11 cellular contexts compared by ENCODE assay signal in the genomic region with DNA sequence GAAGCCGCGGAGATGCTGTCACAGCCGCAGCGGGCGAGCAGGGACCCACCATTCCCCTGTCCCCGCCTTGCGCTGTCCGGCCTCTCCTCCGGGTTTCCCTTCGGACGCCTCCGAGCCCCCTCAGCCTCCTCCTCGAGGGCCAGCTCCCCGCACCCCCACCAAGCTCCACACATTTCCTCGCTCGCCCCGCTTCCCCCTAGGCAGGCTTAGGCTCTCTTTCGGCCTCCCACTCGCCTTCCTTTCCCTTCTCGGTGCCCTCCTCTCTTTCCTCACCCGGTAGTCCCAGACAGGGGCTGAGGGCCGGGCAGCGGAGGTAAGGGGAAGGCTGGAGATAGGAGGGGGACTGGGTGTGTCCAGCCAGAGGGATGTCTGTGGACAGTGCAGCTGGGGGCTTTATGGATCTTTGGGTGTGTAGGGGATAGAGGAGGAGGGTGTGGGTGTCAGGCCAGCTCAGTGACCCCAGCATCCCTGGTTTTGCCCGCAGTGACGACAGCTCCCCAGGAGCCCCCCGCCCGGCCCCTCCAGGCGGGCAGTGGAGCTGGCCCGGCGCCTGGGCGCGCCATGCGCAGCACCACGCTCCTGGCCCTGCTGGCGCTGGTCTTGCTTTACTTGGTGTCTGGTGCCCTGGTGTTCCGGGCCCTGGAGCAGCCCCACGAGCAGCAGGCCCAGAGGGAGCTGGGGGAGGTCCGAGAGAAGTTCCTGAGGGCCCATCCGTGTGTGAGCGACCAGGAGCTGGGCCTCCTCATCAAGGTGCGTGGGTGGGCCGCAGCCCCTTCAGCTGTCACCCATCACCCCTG. TPM values are rescaled to one million over a fixed set of nuclear protein-coding genes. Genes with fewer than 3 reads are reported as not detected.
DNase-seq lines count a peak whose midpoint lies in the region; ATAC-seq, FAIRE-seq and TF ChIP-seq lines count a peak whose summit lies in the region.
"Had no signal": no experiment of that assay in that cellular context is flagged by ENCODE, and none has a peak within 500 bp of the region (broad histone marks: within the 10 kb centered on the region; RNA-seq: fewer than 3 reads in every experiment).

No MANE protein-coding gene starts in this region.

- peak; percentile 39 for ATAC-seq in HepG2
- no peak for ATAC-seq in right lobe of liver
- peak in 1 of 2 donors; percentile 15 for ATAC-seq in naive B cell (ENCODE audit: low read depth in 2 of 2)
- ATAC-seq in GM19023 (IDR thresholded peaks at IDR 0.05; ENCODE audit: unreplicated experiment), result no peak

- intact Hi-C loops in HepG2 (cut with micrococcal nuclease; ENCODE audit: unreplicated experiment), result no loop called here
- intact Hi-C loops in right lobe of liver (cut with DNase I), result no loop called here

- H3K4me1 ChIP-seq in HepG2 (ENCODE audit: insufficient read depth, low read length), result 0 out of 2 replicates have a peak, but pooled peaks cover 12% of the 10 kb centered on the region
- H3K4me1 ChIP-seq in right lobe of liver, result peaks cover 0 to 12% (median 0%) of the 10 kb centered on the region in 4 donors

- no peaks in the 10 kb centered on the region for H3K79me2 ChIP-seq in HepG2 (ENCODE audit: insufficient read depth, low read length)

- peak overlapping the region in 7 of 8 donors; percentile 37 to 84 (median 70) for H3K4me3 Mint-ChIP-seq in naive B cell

- peak overlapping the region in 2 of 6 donors; percentile 58 to 68 for H3K27ac Mint-ChIP-seq in naive B cell

- H3K4me3 ChIP-seq in HepG2 (replicated peaks in 1 of 3; ENCODE audit: insufficient read depth in 1 of 3, low read depth in 2 of 3, low read length in 3 of 3) (peak overlapping the region in 2 of 3 experiments; percentile 19 to 61; a peak in 3 of 6 replicates), right lobe of liver (no peak overlapping the region)

- no peak for TF ChIP-seq POLR2A in HepG2 (IDR thresholded peaks at IDR 0.05; ENCODE audit: insufficient read depth in 1 of 2, low read depth in 2 of 2, low read length in 2 of 2)
- TF ChIP-seq POLR2A in right lobe of liver (IDR thresholded peaks at IDR 0.05), result no peak

- no peak overlapping the region for H3K9ac ChIP-seq in HepG2 (ENCODE audit: insufficient read depth, low read depth, low read length)

- peaks cover 27 to 71% of the 10 kb centered on the region in 2 experiments for H3K27me3 ChIP-seq in HepG2 (ENCODE audit: control insufficient read depth in 1 of 2, insufficient read depth in 2 of 2, low read length in 2 of 2)
- H3K27me3 ChIP-seq in right lobe of liver, result peaks cover 0 to 21% of the 10 kb centered on the region in 2 donors

- peaks cover 45 to 64% (median 51%) of the 10 kb centered on the region in 3 donors for H3K27me3 Mint-ChIP-seq in naive B cell

- peaks cover 12 to 24% (median 13%) of the 10 kb centered on the region in 3 donors for H3K4me1 Mint-ChIP-seq in naive B cell

- CTCF ChIA-PET in HepG2 (lab: Yijun Ruan, JAX; ENCODE audit: low intra/inter-chr PET ratio, low total read pairs), result no interaction called here

- no peak overlapping the region for H2AFZ ChIP-seq in HepG2 (ENCODE audit: low read length)

- peak overlapping the region; percentile 60 for H3K4me2 ChIP-seq in HepG2 (ENCODE audit: low read depth, low read length)

- no peak for TF ChIP-seq RAD21 in HepG2 (CRISPR knock-in tag; IDR thresholded peaks at IDR 0.05)

- no peak for FAIRE-seq in HepG2 (lab: Jason Lieb, UNC)
- FAIRE-seq: urothelium cell line had no signal

- POLR2A ChIA-PET in HepG2 (lab: Yijun Ruan, JAX), result no interaction called here

- no TSS peak for BruUV-seq in HepG2 (replicated peaks; lab: Mats Ljungman, UMichigan)

- 16% methylated on average over 15 of the region's 42 CpGs for WGBS in HepG2 (ENCODE audit: low lambda C conversion rate)
- 7% methylated on average over 15 of the region's 42 CpGs for WGBS in right lobe of liver (ENCODE audit: insufficient coverage, low coverage, low lambda C conversion rate, missing lambda C conversion rate)

- TF ChIP-seq EP300 in HepG2 (IDR thresholded peaks at IDR 0.05; ENCODE audit: low read depth in 2 of 2, low read length in 2 of 2), result no peak
- TF ChIP-seq EP300 in HepG2 (CRISPR knock-in tag; IDR thresholded peaks at IDR 0.05; ENCODE audit: borderline replicate concordance), result no peak

- 0 out of 2 replicates have a peak, but pooled peaks cover under 1% of the 10 kb centered on the region for H4K20me1 ChIP-seq in HepG2 (ENCODE audit: insufficient read depth, low read length)

- peaks cover 0 to 7% of the 10 kb centered on the region in 2 donors for H3K36me3 Mint-ChIP-seq in naive B cell

- no peak for DNase-seq in HepG2 (ENCODE audit: low spot score)
- DNase-seq in right lobe of liver, result no peak
- DNase-seq in cerebellum (ENCODE audit: low spot score), result peak; percentile 22
- no peak for DNase-seq in naive B cell
- DNase-seq in EL, result no peak
- DNase-seq in NCI-H1092 treated with DMSO at 0.1 percent for 48 hours (lab: John Stamatoyannopoulos, UW), result no peak
- DNase-seq in mesenteric fat pad (ENCODE audit: low spot score), result no peak
- DNase-seq: DMS79 had no signal

- H3K36me3 ChIP-seq in HepG2 (replicated peaks in 1 of 2; ENCODE audit: control insufficient read depth in 1 of 2, insufficient read depth in 2 of 2, low read length in 2 of 2), result no peaks in the 10 kb centered on the region
- H3K36me3 ChIP-seq in right lobe of liver, result no peaks in the 10 kb centered on the region

- H3K9me3 Mint-ChIP-seq in naive B cell, result no peaks in the 10 kb centered on the region

- no peak overlapping the region for H3K27ac ChIP-seq in HepG2 (ENCODE audit: extremely low read length, insufficient read depth, low read length)
- no peak overlapping the region for H3K27ac ChIP-seq in right lobe of liver
- H3K27ac ChIP-seq: gastroesophageal sphincter had no signal

- H3K9me3 ChIP-seq in HepG2 (ENCODE audit: low read length), result no peaks in the 10 kb centered on the region
- no peaks in the 10 kb centered on the region for H3K9me3 ChIP-seq in right lobe of liver
- H3K9me3 ChIP-seq: gastroesophageal sphincter had no signal

- in situ Hi-C loops in HepG2 (cut with HindIII; ENCODE audit: extremely low pct_ligation_motif_present, low pct_unique_long_range_greater_than_20kb), result no loop called here

- TF ChIP-seq CTCF in HepG2 (CRISPR knock-in tag; IDR thresholded peaks at IDR 0.05), result no peak
- TF ChIP-seq CTCF in right lobe of liver (IDR thresholded peaks at IDR 0.05), result no peak

RNA-seq across cellular contexts. Expression of a gene that starts 1.6 kb away (rescaled TPM):
- not detected in 2 replicates for total RNA-seq in HepG2 (2016; rRNA removed; fragmentation: Illumina TruSeq; extraction: Trizol)
- total RNA-seq in HepG2 (2016; cell fraction: cytosol; rRNA removed; fragmentation: Illumina TruSeq; extraction: Trizol; ENCODE audit: low read depth), result not detected in 2 replicates
- total RNA-seq in HepG2 (2016; cell fraction: insoluble cytoplasmic fraction; rRNA removed; fragmentation: Illumina TruSeq; extraction: Trizol), result not detected in 2 replicates
- not detected in 2 replicates for total RNA-seq in HepG2 (2016; cell fraction: membrane; rRNA removed; fragmentation: Illumina TruSeq; extraction: Trizol)
- total RNA-seq in HepG2 (2016; cell fraction: nucleus; rRNA removed; fragmentation: Illumina TruSeq; extraction: Trizol), result not detected in 2 replicates
- not detected in 2 replicates for polyA plus RNA-seq in HepG2 (2011; rRNA removed)
- polyA plus RNA-seq in HepG2 (2011; cell fraction: cytosol; rRNA removed), result not detected in 2 replicates
- not detected in 2 replicates for polyA plus RNA-seq in HepG2 (2011; cell fraction: nucleus; rRNA removed)
- polyA plus RNA-seq in HepG2 (2012), result not detected in 2 replicates
- not detected in 2 replicates for polyA plus RNA-seq in HepG2 (2016; cell fraction: cytosol; fragmentation: Illumina TruSeq; extraction: Trizol; ENCODE audit: low read depth)
- not detected in 2 replicates for polyA plus RNA-seq in HepG2 (2016; cell fraction: insoluble cytoplasmic fraction; fragmentation: Illumina TruSeq; extraction: Trizol; ENCODE audit: low read depth)
- polyA plus RNA-seq in HepG2 (2016; cell fraction: membrane; fragmentation: Illumina TruSeq; extraction: Trizol; ENCODE audit: low read depth), result not detected in 2 replicates
- polyA plus RNA-seq in HepG2 (2016; cell fraction: nucleus; fragmentation: Illumina TruSeq; extraction: Trizol; ENCODE audit: insufficient read depth, low read depth), result not detected in 2 replicates
- 0.21 TPM in 1 of 2 replicates, not detected in the other for polyA minus RNA-seq in HepG2 (2011; rRNA and poly(A)+ RNA removed; ENCODE audit: low replicate concordance)
- polyA minus RNA-seq in HepG2 (2011; cell fraction: cytosol; rRNA and poly(A)+ RNA removed), result not detected in 2 replicates
- not detected in 2 replicates for polyA minus RNA-seq in HepG2 (2011; cell fraction: nucleus; rRNA and poly(A)+ RNA removed)
- total RNA-seq in right lobe of liver, result not detected
- total RNA-seq in cerebellum, result 2.0 TPM
- polyA plus RNA-seq in naive B cell (ENCODE audit: low read depth in 6 of 6), result not detected
- not detected for total RNA-seq in mesenteric fat pad

RNA-seq across cellular contexts. Expression of a gene that starts 7.0 kb away (rescaled TPM):
- total RNA-seq in HepG2 (2016; rRNA removed; fragmentation: Illumina TruSeq; extraction: Trizol), result 10.3 and 13.2 TPM in 2 replicates
- 11.7 and 14.7 TPM in 2 replicates for total RNA-seq in HepG2 (2016; cell fraction: cytosol; rRNA removed; fragmentation: Illumina TruSeq; extraction: Trizol; ENCODE audit: low read depth)
- total RNA-seq in HepG2 (2016; cell fraction: insoluble cytoplasmic fraction; rRNA removed; fragmentation: Illumina TruSeq; extraction: Trizol), result 8.2 and 14.4 TPM in 2 replicates
- total RNA-seq in HepG2 (2016; cell fraction: membrane; rRNA removed; fragmentation: Illumina TruSeq; extraction: Trizol), result 15.8 and 22.6 TPM in 2 replicates
- total RNA-seq in HepG2 (2016; cell fraction: nucleus; rRNA removed; fragmentation: Illumina TruSeq; extraction: Trizol), result 10.5 and 11.6 TPM in 2 replicates
- polyA plus RNA-seq in HepG2 (2011; rRNA removed), result 8.5 and 10.4 TPM in 2 replicates
- 6.1 and 9.3 TPM in 2 replicates for polyA plus RNA-seq in HepG2 (2011; cell fraction: cytosol; rRNA removed)
- 22.5 and 26.2 TPM in 2 replicates for polyA plus RNA-seq in HepG2 (2011; cell fraction: nucleus; rRNA removed)
- polyA plus RNA-seq in HepG2 (2012), result 11.9 and 14.1 TPM in 2 replicates
- polyA plus RNA-seq in HepG2 (2016; cell fraction: cytosol; fragmentation: Illumina TruSeq; extraction: Trizol; ENCODE audit: low read depth), result 19.8 and 22.4 TPM in 2 replicates
- polyA plus RNA-seq in HepG2 (2016; cell fraction: insoluble cytoplasmic fraction; fragmentation: Illumina TruSeq; extraction: Trizol; ENCODE audit: low read depth), result 18.6 and 20.2 TPM in 2 replicates
- polyA plus RNA-seq in HepG2 (2016; cell fraction: membrane; fragmentation: Illumina TruSeq; extraction: Trizol; ENCODE audit: low read depth), result 33.5 and 34.6 TPM in 2 replicates
- polyA plus RNA-seq in HepG2 (2016; cell fraction: nucleus; fragmentation: Illumina TruSeq; extraction: Trizol; ENCODE audit: insufficient read depth, low read depth), result 34.1 and 40.3 TPM in 2 replicates
- 13.8 and 54.4 TPM in 2 replicates for polyA minus RNA-seq in HepG2 (2011; rRNA and poly(A)+ RNA removed; ENCODE audit: low replicate concordance)
- polyA minus RNA-seq in HepG2 (2011; cell fraction: cytosol; rRNA and poly(A)+ RNA removed), result 4.0 and 5.5 TPM in 2 replicates
- 7.3 and 9.9 TPM in 2 replicates for polyA minus RNA-seq in HepG2 (2011; cell fraction: nucleus; rRNA and poly(A)+ RNA removed)
- total RNA-seq in right lobe of liver, result 10 to 100 TPM; 13.0 to 21.9 (median 17.8) TPM
- total RNA-seq in cerebellum, result 13.2 TPM
- 10 to 100 TPM; 17.3 to 35.5 (median 21.0) TPM for polyA plus RNA-seq in naive B cell (ENCODE audit: low read depth in 6 of 6)
- 19.9 TPM for total RNA-seq in mesenteric fat pad

RNA-seq across cellular contexts. Expression of a gene that starts 7.5 kb away (rescaled TPM):
- total RNA-seq in HepG2 (2016; rRNA removed; fragmentation: Illumina TruSeq; extraction: Trizol) (0.22 and 0.73 TPM in 2 replicates), right lobe of liver (not detected), cerebellum (not detected), mesenteric fat pad (not detected)
- total RNA-seq in HepG2 (2016; cell fraction: cytosol; rRNA removed; fragmentation: Illumina TruSeq; extraction: Trizol; ENCODE audit: low read depth), result not detected in 2 replicates
- 0.49 and 0.52 TPM in 2 replicates for total RNA-seq in HepG2 (2016; cell fraction: insoluble cytoplasmic fraction; rRNA removed; fragmentation: Illumina TruSeq; extraction: Trizol)
- 0.34 TPM in 1 of 2 replicates, not detected in the other for total RNA-seq in HepG2 (2016; cell fraction: membrane; rRNA removed; fragmentation: Illumina TruSeq; extraction: Trizol)
- not detected in 2 replicates for total RNA-seq in HepG2 (2016; cell fraction: nucleus; rRNA removed; fragmentation: Illumina TruSeq; extraction: Trizol)
- polyA plus RNA-seq in HepG2 (2011; rRNA removed) (0.16 and 0.48 TPM in 2 replicates), naive B cell (ENCODE audit: low read depth in 6 of 6) (not detected)
- polyA plus RNA-seq in HepG2 (2011; cell fraction: cytosol; rRNA removed), result 0.26 and 0.66 TPM in 2 replicates
- polyA plus RNA-seq in HepG2 (2011; cell fraction: nucleus; rRNA removed), result 0.38 TPM in 1 of 2 replicates, not detected in the other
- 0.23 TPM in 1 of 2 replicates, not detected in the other for polyA plus RNA-seq in HepG2 (2012)
- polyA plus RNA-seq in HepG2 (2016; cell fraction: cytosol; fragmentation: Illumina TruSeq; extraction: Trizol; ENCODE audit: low read depth), result 0.15 and 0.65 TPM in 2 replicates
- 0.59 TPM in 1 of 2 replicates, not detected in the other for polyA plus RNA-seq in HepG2 (2016; cell fraction: insoluble cytoplasmic fraction; fragmentation: Illumina TruSeq; extraction: Trizol; ENCODE audit: low read depth)
- polyA plus RNA-seq in HepG2 (2016; cell fraction: membrane; fragmentation: Illumina TruSeq; extraction: Trizol; ENCODE audit: low read depth), result 0.44 TPM in 1 of 2 replicates, not detected in the other
- 1.2 TPM in 1 of 2 replicates, not detected in the other for polyA plus RNA-seq in HepG2 (2016; cell fraction: nucleus; fragmentation: Illumina TruSeq; extraction: Trizol; ENCODE audit: insufficient read depth, low read depth)
- 0.42 TPM in 1 of 2 replicates, not detected in the other for polyA minus RNA-seq in HepG2 (2011; rRNA and poly(A)+ RNA removed; ENCODE audit: low replicate concordance)
- polyA minus RNA-seq in HepG2 (2011; cell fraction: cytosol; rRNA and poly(A)+ RNA removed), result not detected in 2 replicates
- not detected in 2 replicates for polyA minus RNA-seq in HepG2 (2011; cell fraction: nucleus; rRNA and poly(A)+ RNA removed)
- total RNA-seq: gastroesophageal sphincter had no signal

RNA-seq across cellular contexts. Expression of a gene that starts 8.2 kb away (rescaled TPM):
- total RNA-seq in HepG2 (2016; rRNA removed; fragmentation: Illumina TruSeq; extraction: Trizol), result 28.5 and 33.0 TPM in 2 replicates
- 38.1 and 48.3 TPM in 2 replicates for total RNA-seq in HepG2 (2016; cell fraction: cytosol; rRNA removed; fragmentation: Illumina TruSeq; extraction: Trizol; ENCODE audit: low read depth)
- 31.6 and 32.7 TPM in 2 replicates for total RNA-seq in HepG2 (2016; cell fraction: insoluble cytoplasmic fraction; rRNA removed; fragmentation: Illumina TruSeq; extraction: Trizol)
- total RNA-seq in HepG2 (2016; cell fraction: membrane; rRNA removed; fragmentation: Illumina TruSeq; extraction: Trizol), result 45.1 and 50.4 TPM in 2 replicates
- 11.0 and 16.1 TPM in 2 replicates for total RNA-seq in HepG2 (2016; cell fraction: nucleus; rRNA removed; fragmentation: Illumina TruSeq; extraction: Trizol)
- 17.9 and 21.2 TPM in 2 replicates for polyA plus RNA-seq in HepG2 (2011; rRNA removed)
- polyA plus RNA-seq in HepG2 (2011; cell fraction: cytosol; rRNA removed), result 16.2 and 25.5 TPM in 2 replicates
- polyA plus RNA-seq in HepG2 (2011; cell fraction: nucleus; rRNA removed), result 11.7 and 12.5 TPM in 2 replicates
- 7.1 and 11.0 TPM in 2 replicates for polyA plus RNA-seq in HepG2 (2012)
- polyA plus RNA-seq in HepG2 (2016; cell fraction: cytosol; fragmentation: Illumina TruSeq; extraction: Trizol; ENCODE audit: low read depth), result 44.2 and 54.0 TPM in 2 replicates
- polyA plus RNA-seq in HepG2 (2016; cell fraction: insoluble cytoplasmic fraction; fragmentation: Illumina TruSeq; extraction: Trizol; ENCODE audit: low read depth), result 30.5 and 33.9 TPM in 2 replicates
- polyA plus RNA-seq in HepG2 (2016; cell fraction: membrane; fragmentation: Illumina TruSeq; extraction: Trizol; ENCODE audit: low read depth), result 44.1 and 45.8 TPM in 2 replicates
- polyA plus RNA-seq in HepG2 (2016; cell fraction: nucleus; fragmentation: Illumina TruSeq; extraction: Trizol; ENCODE audit: insufficient read depth, low read depth), result 18.3 and 24.9 TPM in 2 replicates
- 10.3 and 10.8 TPM in 2 replicates for polyA minus RNA-seq in HepG2 (2011; rRNA and poly(A)+ RNA removed; ENCODE audit: low replicate concordance)
- 3.5 and 4.1 TPM in 2 replicates for polyA minus RNA-seq in HepG2 (2011; cell fraction: cytosol; rRNA and poly(A)+ RNA removed)
- polyA minus RNA-seq in HepG2 (2011; cell fraction: nucleus; rRNA and poly(A)+ RNA removed), result 3.1 and 4.0 TPM in 2 replicates
- 10 to 100 TPM; 22.0 to 53.8 (median 26.0) TPM for total RNA-seq in right lobe of liver
- total RNA-seq in cerebellum, result 34.4 TPM
- 10 to 100 TPM; 45.5 to 72.8 (median 52.8) TPM for polyA plus RNA-seq in naive B cell (ENCODE audit: low read depth in 6 of 6)
- 51.7 TPM for total RNA-seq in mesenteric fat pad

RNA-seq across cellular contexts. Expression of a gene that starts 12.7 kb away (rescaled TPM):
- total RNA-seq in HepG2 (2016; rRNA removed; fragmentation: Illumina TruSeq; extraction: Trizol) (28.3 and 36.3 TPM in 2 replicates), right lobe of liver (10 to 100 TPM; 28.5 to 82.6 (median 47.7) TPM), cerebellum (11.3 TPM), mesenteric fat pad (56.9 TPM)
- total RNA-seq in HepG2 (2016; cell fraction: cytosol; rRNA removed; fragmentation: Illumina TruSeq; extraction: Trizol; ENCODE audit: low read depth), result 21.0 and 23.1 TPM in 2 replicates
- 26.0 and 36.9 TPM in 2 replicates for total RNA-seq in HepG2 (2016; cell fraction: insoluble cytoplasmic fraction; rRNA removed; fragmentation: Illumina TruSeq; extraction: Trizol)
- total RNA-seq in HepG2 (2016; cell fraction: membrane; rRNA removed; fragmentation: Illumina TruSeq; extraction: Trizol), result 46.3 and 50.0 TPM in 2 replicates
- total RNA-seq in HepG2 (2016; cell fraction: nucleus; rRNA removed; fragmentation: Illumina TruSeq; extraction: Trizol), result 18.8 and 23.8 TPM in 2 replicates
- polyA plus RNA-seq in HepG2 (2011; rRNA removed) (18.1 and 24.3 TPM in 2 replicates), naive B cell (ENCODE audit: low read depth in 6 of 6) (1 to 10 TPM; 3.4 to 8.5 (median 6.5) TPM)
- polyA plus RNA-seq in HepG2 (2011; cell fraction: cytosol; rRNA removed), result 23.6 and 37.4 TPM in 2 replicates
- polyA plus RNA-seq in HepG2 (2011; cell fraction: nucleus; rRNA removed), result 31.2 and 32.0 TPM in 2 replicates
- polyA plus RNA-seq in HepG2 (2012), result 15.3 and 20.7 TPM in 2 replicates
- polyA plus RNA-seq in HepG2 (2016; cell fraction: cytosol; fragmentation: Illumina TruSeq; extraction: Trizol; ENCODE audit: low read depth), result 15.0 and 16.3 TPM in 2 replicates
- 19.1 and 21.1 TPM in 2 replicates for polyA plus RNA-seq in HepG2 (2016; cell fraction: insoluble cytoplasmic fraction; fragmentation: Illumina TruSeq; extraction: Trizol; ENCODE audit: low read depth)
- polyA plus RNA-seq in HepG2 (2016; cell fraction: membrane; fragmentation: Illumina TruSeq; extraction: Trizol; ENCODE audit: low read depth), result 25.2 and 26.9 TPM in 2 replicates
- 37.3 and 45.3 TPM in 2 replicates for polyA plus RNA-seq in HepG2 (2016; cell fraction: nucleus; fragmentation: Illumina TruSeq; extraction: Trizol; ENCODE audit: insufficient read depth, low read depth)
- polyA minus RNA-seq in HepG2 (2011; rRNA and poly(A)+ RNA removed; ENCODE audit: low replicate concordance), result 28.9 and 57.4 TPM in 2 replicates
- polyA minus RNA-seq in HepG2 (2011; cell fraction: cytosol; rRNA and poly(A)+ RNA removed), result 13.1 and 14.8 TPM in 2 replicates
- 10.8 and 12.1 TPM in 2 replicates for polyA minus RNA-seq in HepG2 (2011; cell fraction: nucleus; rRNA and poly(A)+ RNA removed)

Comparison
In these comparisons a context has a peak if more than half of its experiments do, and no peak if none do; other contexts are left out.
1. H3K4me3 ChIP-seq: peak in HepG2 (2 of 3); none in right lobe of liver (0 of 3).